ENCODE assay signal across 1 cellular context in the genomic region with DNA sequence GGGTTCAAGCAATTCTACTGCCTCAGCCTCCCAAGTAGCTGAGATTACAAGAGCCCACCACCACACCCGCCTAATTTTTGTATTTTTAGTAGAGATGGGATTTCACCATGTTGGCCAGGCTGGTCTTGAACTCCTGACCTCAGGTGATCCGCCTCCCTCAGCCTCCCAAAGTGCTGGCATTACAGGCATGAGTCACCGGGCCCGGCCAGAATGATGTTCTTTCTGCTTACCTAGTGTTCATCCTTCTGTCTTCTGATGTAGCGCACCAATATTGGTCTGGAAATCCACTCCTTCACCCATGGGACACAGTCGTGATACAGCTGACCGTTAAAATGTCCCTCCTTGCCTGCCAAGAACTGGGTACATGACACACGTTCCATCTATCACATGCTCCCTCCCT. TPM values are rescaled to one million over a fixed set of nuclear protein-coding genes. Genes with fewer than 3 reads are reported as not detected.
"Had no signal": no experiment of that assay in that cellular context is flagged by ENCODE, and none has a peak within 500 bp of the region (broad histone marks: within the 10 kb centered on the region; RNA-seq: fewer than 3 reads in every experiment).

No MANE protein-coding gene starts in this region.

RNA-seq across cellular contexts. Expression of gene SLC45A1, which starts 39.2 kb away (rescaled TPM):
- total RNA-seq: mononuclear cell had no signal
